In the genomic region with DNA sequence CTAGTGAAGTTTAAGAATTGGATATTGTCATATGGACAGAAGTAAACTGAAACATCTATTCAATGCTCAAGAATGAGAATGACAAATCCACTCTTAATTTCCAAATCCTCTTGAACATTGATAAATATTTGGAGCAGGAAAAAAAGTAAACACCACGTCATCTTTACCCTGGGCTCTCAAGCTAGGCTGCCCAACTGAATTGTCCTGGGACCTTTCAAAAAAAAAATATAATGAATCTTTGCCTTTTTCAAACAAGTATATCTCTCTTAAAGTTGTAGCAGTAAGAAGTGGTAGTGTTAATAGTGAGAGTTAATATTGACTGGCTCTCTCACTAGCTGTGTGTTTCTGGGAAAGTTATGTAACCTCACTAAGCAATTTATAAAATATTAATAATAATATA, we compare ENCODE assay signal across 35 cellular contexts.
"Had no signal": no experiment of that assay in that cellular context is flagged by ENCODE, and none has a peak within 500 bp of the region (broad histone marks: within the 10 kb centered on the region; RNA-seq: fewer than 3 reads in every experiment).

No MANE protein-coding gene starts in this region.

- H3K27me3 ChIP-seq: MG63 had no signal

- H3K9me3 ChIP-seq: MG63 had no signal

- H3K36me3 ChIP-seq: MG63 had no signal

- H3K4me3 ChIP-seq: MG63 had no signal

- DNase-seq: Karpas-422, Kasumi-1, MG63, MM.1S, MV-4-11, NCI-H1048, NCI-H1092, NCI-H1092 treated with DMSO at 0.1 percent for 48 hours, NCI-H1105, NCI-H1105 treated with DMSO at 0.1 percent for 48 hours, NCI-H1417, NCI-H1417 treated with DMSO at 0.1 percent for 48 hours, NCI-H1436, NCI-H1436 treated with DMSO at 0.1 percent for 48 hours, NCI-H146, NCI-H1694, NCI-H1694 treated with DMSO at 0.1 percent for 48 hours, NCI-H187, NCI-H187 treated with DMSO at 0.1 percent for 48 hours, NCI-H1930, NCI-H2029, NCI-H2029 treated with DMSO at 0.1 percent for 48 hours, NCI-H2081, NCI-H2081 treated with DMSO at 0.1 percent for 48 hours, NCI-H2107, NCI-H2171, NCI-H2171 treated with DMSO at 0.1 percent for 48 hours, NCI-H2227 treated with DMSO at 0.1 percent for 48 hours, NCI-H226, NCI-H345, NCI-H446, NCI-H446 treated with DMSO at 0.1 percent for 48 hours, NCI-H510A, NCI-H510A treated with DMSO at 0.1 percent for 48 hours, NCI-H524 had no signal
